Comparison of ENCODE assay signal across 1 cellular context in the genomic region with DNA sequence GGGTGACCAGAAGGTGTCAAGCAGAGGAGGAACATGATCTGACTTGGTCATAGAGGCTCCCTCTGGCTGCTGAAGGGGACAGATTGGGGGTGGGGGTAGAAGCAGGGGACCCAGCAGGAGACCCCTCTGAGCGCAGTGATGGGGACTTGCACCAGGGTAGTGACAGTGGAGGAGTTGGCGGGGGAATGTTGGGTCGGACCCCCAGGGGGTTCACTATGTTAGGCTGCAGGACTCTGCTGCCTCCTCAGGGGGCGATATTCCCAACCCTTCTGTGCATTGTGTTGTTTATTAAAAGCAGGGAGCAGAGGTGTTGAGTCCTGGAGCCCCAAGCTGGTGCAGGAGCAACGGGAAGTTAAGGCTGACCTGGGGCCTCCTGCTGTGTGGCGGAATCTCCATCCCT.
A peak's percentile ranks its signal among the peaks of the same experiment; 100 is the strongest.
TF ChIP-seq lines count a peak whose summit lies in the region.

No MANE protein-coding gene starts in this region.

TF ChIP-seq in K562, 482 proteins besides CTCF, POLR2A, EP300 and RAD21:
- TF ChIP-seq ZBTB7A (IDR thresholded peaks at IDR 0.05; ENCODE audit: borderline replicate concordance, control insufficient read depth, low read depth, low read length), result peak; percentile 81
- TF ChIP-seq KDM4B (IDR thresholded peaks at IDR 0.05; ENCODE audit: borderline replicate concordance in 2 of 2, low read depth in 1 of 2), result no peak
